Comparison of ENCODE assay signal across 9 cellular contexts in genomic region chr7:32298403-32299132, GRCh38.
DNase-seq lines count a peak whose midpoint lies in the region; ATAC-seq and TF ChIP-seq lines count a peak whose summit lies in the region.
"Had no signal": no experiment of that assay in that cellular context is flagged by ENCODE, and none has a peak within 500 bp of the region (broad histone marks: within the 10 kb centered on the region; RNA-seq: fewer than 3 reads in every experiment).

No MANE protein-coding gene starts in this region.

- H3K36me3 ChIP-seq in mammary epithelial cell (ENCODE audit: insufficient read depth, low read length): no peaks in the 10 kb centered on the region
- no peaks in the 10 kb centered on the region for H3K36me3 ChIP-seq in right lobe of liver
- no peaks in the 10 kb centered on the region for H3K36me3 ChIP-seq in tibial artery
- H3K36me3 ChIP-seq: neutrophil had no signal

- peak overlapping the region; percentile 98 for H3K4me2 ChIP-seq in mammary epithelial cell (ENCODE audit: insufficient read depth, low read depth, low read length)

- H3K9me3 ChIP-seq in mammary epithelial cell (replicated peaks; ENCODE audit: insufficient read depth, low read length) (no peaks in the 10 kb centered on the region), right lobe of liver (no peaks in the 10 kb centered on the region), tibial artery (no peaks in the 10 kb centered on the region)
- H3K9me3 ChIP-seq: neutrophil had no signal

- DNase-seq in NCI-H82 (lab: John Stamatoyannopoulos, UW) (peak; percentile 71), NCI-H82 treated with DMSO at 0.1 percent for 48 hours (lab: John Stamatoyannopoulos, UW; ENCODE audit: unreplicated experiment) (no peak), mammary epithelial cell (peak; percentile 20), right lobe of liver (peak in 1 of 3 donors; percentile 20), tibial artery (no peak), HUDEP-2 (lab: John Stamatoyannopoulos, UW; ENCODE audit: unreplicated experiment in 76 of 76) (no peak)

- CTCF ChIA-PET in mammary epithelial cell (lab: Charles Lee; ENCODE audit: low non-redundant PET): no interaction called here

- H3K27me3 ChIP-seq in mammary epithelial cell (ENCODE audit: insufficient read depth, low read length): peaks cover 2% of the 10 kb centered on the region
- H3K27me3 ChIP-seq in right lobe of liver: no peaks in the 10 kb centered on the region
- H3K27me3 ChIP-seq in tibial artery: peaks cover 0 to 40% of the 10 kb centered on the region in 2 donors

- ATAC-seq in right lobe of liver (peak in 1 of 4 donors; percentile 21), GM19395 (IDR thresholded peaks at IDR 0.05; ENCODE audit: unreplicated experiment) (no peak), GM21825 (IDR thresholded peaks at IDR 0.05; ENCODE audit: unreplicated experiment) (no peak)

- no peaks in the 10 kb centered on the region for H4K20me1 ChIP-seq in mammary epithelial cell (ENCODE audit: insufficient read depth, low read length)

- H3K9ac ChIP-seq in mammary epithelial cell (ENCODE audit: insufficient read depth, low read length): peak overlapping the region; percentile 9

- in situ Hi-C loops in mammary epithelial cell (cut with MboI; ENCODE audit: low sequenced_read_pairs in 2 of 2): no loop called here

- H3K79me2 ChIP-seq in mammary epithelial cell (ENCODE audit: insufficient read depth, low read length): no peaks in the 10 kb centered on the region

- H3K4me3 ChIP-seq in mammary epithelial cell (replicated peaks in 1 of 3; ENCODE audit: insufficient read depth in 1 of 3, low read depth in 2 of 3, low read length in 3 of 3) (peak overlapping the region; percentile 47 to 62 (median 49)), right lobe of liver (peak overlapping the region in 2 of 3 donors; percentile 16 to 24), tibial artery (peak overlapping the region; percentile 42 to 51)

- 4% methylated on average over 22 of the region's 80 CpGs for WGBS in mammary epithelial cell (ENCODE audit: low coverage, missing lambda C conversion rate)
- WGBS in right lobe of liver (ENCODE audit: insufficient coverage, low coverage, low lambda C conversion rate, missing lambda C conversion rate): 6% methylated on average over 33 of the region's 80 CpGs

- no TSS peak for BruUV-seq in mammary epithelial cell (replicated peaks; lab: Mats Ljungman, UMichigan)

- intact Hi-C loops in mammary epithelial cell (cut with micrococcal nuclease): loop anchor here (5.0 kb wide), 1 partner anchor 39 kb away; no protein-coding TSS in a partner anchor
- intact Hi-C loops in right lobe of liver (cut with DNase I): no loop called here
- intact Hi-C loops in tibial artery (cut with DNase I; ENCODE audit: low total_unique reads): no loop called here

- H3K27ac ChIP-seq in mammary epithelial cell (ENCODE audit: insufficient read depth, low read depth, low read length) (no peak overlapping the region), right lobe of liver (no peak overlapping the region), tibial artery (no peak overlapping the region)
- H3K27ac ChIP-seq: neutrophil had no signal

- H3K4me1 ChIP-seq in mammary epithelial cell (ENCODE audit: insufficient read depth, low read length) (peaks cover 14% of the 10 kb centered on the region), right lobe of liver (no peaks in the 10 kb centered on the region), tibial artery (peaks cover 0 to 17% (median 13%) of the 10 kb centered on the region in 4 donors)

- TF ChIP-seq CTCF in mammary epithelial cell (conservative IDR thresholded peaks at IDR 0.05 in 1 of 2, IDR thresholded peaks at IDR 0.05 in 1 of 2; ENCODE audit: extremely low read depth in 1 of 2, insufficient read depth in 1 of 2, low read depth in 1 of 2, low read length in 2 of 2): peak in 1 of 2 donors; percentile 3
- no peak for TF ChIP-seq CTCF in right lobe of liver (IDR thresholded peaks at IDR 0.05)
- TF ChIP-seq CTCF in tibial artery (IDR thresholded peaks at IDR 0.05): no peak

- peak overlapping the region; percentile 96 for H2AFZ ChIP-seq in mammary epithelial cell (ENCODE audit: low read depth, low read length)

- TF ChIP-seq POLR2A in right lobe of liver (IDR thresholded peaks at IDR 0.05): no peak

- dilution Hi-C loops in mammary epithelial cell (cut with HindIII; ENCODE audit: low sequenced_read_pairs): no loop called here

Comparison
In these comparisons a context has a peak if more than half of its experiments do, and no peak if none do; other contexts are left out.
1. DNase-seq: peak in NCI-H82 (single experiment) and mammary epithelial cell (single experiment); none in NCI-H82 treated with DMSO at 0.1 percent for 48 hours (single experiment), tibial artery (0 of 2) and HUDEP-2 (0 of 76).
2. Peak in every context shown above with its lines, with median percentiles within 50 percentile points of each other: H3K4me3 ChIP-seq.